Comparison of ENCODE assay signal across 8 cellular contexts in genomic region chr15:45586990-45587860, GRCh38. TPM values are rescaled to one million over a fixed set of nuclear protein-coding genes. Genes with fewer than 3 reads are reported as not detected.
A peak's percentile ranks its signal among the peaks of the same experiment; 100 is the strongest.
DNase-seq lines count a peak whose midpoint lies in the region; ATAC-seq and TF ChIP-seq lines count a peak whose summit lies in the region.

TSS of gene BLOC1S6 (plus strand) at chr15:45587379. CDS start at chr15:45587444, 65 bp downstream.

- peak within 1 kb of the TSS; percentile 87 for H3K27ac ChIP-seq in OCI-LY3 (ENCODE audit: low read length)

- peak; percentile 88 for DNase-seq in Caki2 (ENCODE audit: low read depth)
- DNase-seq in HUDEP-2 (lab: John Stamatoyannopoulos, UW; ENCODE audit: unreplicated experiment in 76 of 76) = peak; percentile 48 to 93 (median 86)
- peak; percentile 80 for DNase-seq in activated T-cell treated with anti-CD3 and anti-CD28 coated beads for 1 hour (ENCODE audit: low read depth)
- peak; percentile 77 for DNase-seq in epidermal melanocyte (ENCODE audit: insufficient read length, low spot score)
- DNase-seq in middle frontal gyrus (ENCODE audit: extremely low spot score, low spot score) = peak; percentile 91
- peak; percentile 74 to 84 for DNase-seq in stimulated activated CD8-positive, alpha-beta memory T cell treated with anti-CD3 and anti-CD28 coated beads, Interleukin-2, amount 100 ng/mL, for 48 hours (ENCODE audit: low read depth in 2 of 2)

- no peaks in the 10 kb centered on the region for H3K27me3 ChIP-seq in OCI-LY3 (ENCODE audit: low read depth, low read length)

- peaks cover 3% of the 10 kb centered on the region; the same call in 1 of the 2 replicates for H4K20me1 ChIP-seq in OCI-LY3 (ENCODE audit: insufficient read depth, low read length)

- peak within 1 kb of the TSS; percentile 94 for H2AFZ ChIP-seq in OCI-LY3 (ENCODE audit: low read depth, low read length)

- peaks cover 6% of the 10 kb centered on the region for H3K36me3 ChIP-seq in OCI-LY3 (replicated peaks; ENCODE audit: low read depth, low read length)

- TF ChIP-seq CTCF in OCI-LY3 (IDR thresholded peaks at IDR 0.05; ENCODE audit: low read depth, low read length) = no peak

- in situ Hi-C loops in Caki2 (cut with HindIII; ENCODE audit: low pct_unique_long_range_greater_than_20kb, low sequenced_read_pairs) = no loop called here

- H3K4me1 ChIP-seq in OCI-LY3 (ENCODE audit: low read length) = peaks cover 25% of the 10 kb centered on the region

- peak; percentile 79 for ATAC-seq in GM21381 (IDR thresholded peaks at IDR 0.05; ENCODE audit: unreplicated experiment)

- peaks cover 64% of the 10 kb centered on the region for H3K79me2 ChIP-seq in OCI-LY3 (ENCODE audit: low read length)

- H3K9ac ChIP-seq in OCI-LY3 (ENCODE audit: low read length) = peak within 1 kb of the TSS; percentile 99

- peak within 1 kb of the TSS; percentile 94 for H3K4me3 ChIP-seq in OCI-LY3 (ENCODE audit: low read length)

- peak within 1 kb of the TSS; percentile 79 for H3K4me2 ChIP-seq in OCI-LY3 (ENCODE audit: low read length)

- H3K9me3 ChIP-seq in OCI-LY3 (ENCODE audit: insufficient read depth, low read length) = no peaks in the 10 kb centered on the region

RNA-seq across cellular contexts. Expression of gene BLOC1S6, which starts in this region (rescaled TPM):
- 37.2 and 66.1 TPM in 2 replicates for total RNA-seq in Caki2 (2014; rRNA removed; shearing (Covaris generic); ENCODE audit: low replicate concordance)

Comparison
In these comparisons a context has a peak if more than half of its experiments do, and no peak if none do; other contexts are left out.
1. Peak in every context shown above with its lines: DNase-seq, ATAC-seq, H3K4me3 ChIP-seq and H3K27ac ChIP-seq.